In the genomic region with DNA sequence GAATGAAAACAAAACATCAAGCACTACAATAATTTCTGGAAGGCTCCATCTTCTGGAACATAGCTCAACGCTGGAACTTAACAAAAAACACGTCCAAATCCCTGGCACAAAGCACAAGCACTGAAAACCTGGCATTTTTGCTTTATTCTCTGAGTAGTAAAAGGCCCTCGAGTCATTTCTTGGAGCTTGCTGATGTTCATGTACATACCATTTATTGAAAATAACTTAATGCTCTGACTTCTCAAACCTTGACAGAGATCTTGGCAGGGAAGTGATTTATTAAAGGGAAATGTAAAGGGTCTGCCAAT, we compare ENCODE assay signal across 14 cellular contexts.
DNase-seq lines count a peak whose midpoint lies in the region; ATAC-seq, FAIRE-seq and TF ChIP-seq lines count a peak whose summit lies in the region.
"Had no signal": no experiment of that assay in that cellular context is flagged by ENCODE, and none has a peak within 500 bp of the region (broad histone marks: within the 10 kb centered on the region; RNA-seq: fewer than 3 reads in every experiment).

No MANE protein-coding gene starts in this region.

- no peaks in the 10 kb centered on the region for H3K9me3 ChIP-seq in K562 (replicated peaks; ENCODE audit: control insufficient read depth, insufficient read depth, low read depth, low read length)
- H3K9me3 ChIP-seq: psoas muscle had no signal

- no peaks in the 10 kb centered on the region for H3K36me3 ChIP-seq in K562 (ENCODE audit: control insufficient read depth, insufficient read depth, low read length)
- H3K36me3 ChIP-seq in rectal smooth muscle tissue (ENCODE audit: control insufficient read depth, insufficient read depth, low read length), result no peaks in the 10 kb centered on the region
- H3K36me3 ChIP-seq: WERI-Rb-1 had no signal

- DNase-seq in CD14-positive monocyte (ENCODE audit: low spot score) (no peak), HFFc6 (no peak), K562 (ENCODE audit: extremely low read depth in 1 of 4, low spot score in 3 of 4) (no peak), DMS153 treated with DMSO at 0.1 percent for 48 hours (lab: John Stamatoyannopoulos, UW; ENCODE audit: unreplicated experiment) (no peak), GDM1 (lab: John Stamatoyannopoulos, UW) (no peak), NCI-H1092 (lab: John Stamatoyannopoulos, UW) (no peak)
- DNase-seq: amygdala, midbrain, MM.1S, WERI-Rb-1 had no signal

- H3K9me3 Mint-ChIP-seq in CD14-positive monocyte, result peaks cover 0 to 4% (median 0%) of the 10 kb centered on the region in 7 donors
- H3K9me3 Mint-ChIP-seq in HFFc6, result no peaks in the 10 kb centered on the region

- POLR2A ChIA-PET in K562 (lab: Yijun Ruan, JAX), result no interaction called here

- BruUV-seq in K562 (replicated peaks; lab: Mats Ljungman, UMichigan), result no TSS peak

- H2AFZ ChIP-seq in K562 (ENCODE audit: low read depth, low read length), result peak overlapping the region; percentile 66; the same call in 1 of the 2 replicates

- H3K27ac ChIP-seq in K562 (ENCODE audit: extremely low read depth, low read depth, low read length) (no peak overlapping the region), rectal smooth muscle tissue (ENCODE audit: low read depth, low read length) (peak overlapping the region; percentile 13)
- H3K27ac ChIP-seq: psoas muscle, WERI-Rb-1 had no signal

- H3K4me1 Mint-ChIP-seq in CD14-positive monocyte, result peaks cover 64% of the 10 kb centered on the region
- H3K4me1 Mint-ChIP-seq in HFFc6 (ENCODE audit: low read depth), result peaks cover 81% of the 10 kb centered on the region

- no peak for TF ChIP-seq RAD21 in K562 (CRISPR knock-in tag; conservative IDR thresholded peaks at IDR 0.05 in 1 of 2, IDR thresholded peaks at IDR 0.05 in 1 of 2)

- H3K27me3 ChIP-seq in K562 (ENCODE audit: control insufficient read depth in 2 of 2, insufficient read depth in 2 of 2, low read length in 2 of 2), result no peaks in the 10 kb centered on the region
- no peaks in the 10 kb centered on the region for H3K27me3 ChIP-seq in rectal smooth muscle tissue (ENCODE audit: control insufficient read depth, insufficient read depth, low read length)

- intact Hi-C loops in CD14-positive monocyte (cut with micrococcal nuclease) (no loop called here), K562 (cut with micrococcal nuclease) (no loop called here)

- H3K4me3 Mint-ChIP-seq in CD14-positive monocyte, result peak overlapping the region in 1 of 2 donors; percentile 43
- no peak overlapping the region for H3K4me3 Mint-ChIP-seq in HFFc6

- H3K4me1 ChIP-seq in K562 (replicated peaks in 1 of 2; ENCODE audit: control insufficient read depth in 2 of 2, insufficient read depth in 2 of 2, low read length in 2 of 2), result peaks cover 0 to 8% of the 10 kb centered on the region in 2 experiments; a peak in 2 of 5 replicates
- H3K4me1 ChIP-seq in rectal smooth muscle tissue (ENCODE audit: control insufficient read depth, insufficient read depth, low read length), result no peaks in the 10 kb centered on the region
- H3K4me1 ChIP-seq: psoas muscle had no signal

- CTCF ChIA-PET in K562 (lab: Yijun Ruan, JAX; ENCODE audit: low intra/inter-chr PET ratio), result no interaction called here

- no peak for TF ChIP-seq CTCF in CD14-positive monocyte (IDR thresholded peaks at IDR 0.05)
- no peak for TF ChIP-seq CTCF in HFFc6 (IDR thresholded peaks at IDR 0.05)
- TF ChIP-seq CTCF in K562 (IDR thresholded peaks at IDR 0.05 in 2 of 3, conservative IDR thresholded peaks at IDR 0.05 in 1 of 3; ENCODE audit: insufficient read depth in 2 of 3, low read depth in 1 of 3, low read length in 3 of 3), result no peak

- in situ Hi-C loops in K562 (cut with MboI), result no loop called here

- peak overlapping the region; percentile 84 to 93 (median 92) for H3K27ac Mint-ChIP-seq in CD14-positive monocyte
- peak overlapping the region; percentile 80 for H3K27ac Mint-ChIP-seq in HFFc6

- no peak overlapping the region for H3K4me2 ChIP-seq in K562 (ENCODE audit: insufficient read depth, low read length)

- no peaks in the 10 kb centered on the region for H4K20me1 ChIP-seq in K562 (replicated peaks; ENCODE audit: control insufficient read depth, insufficient read depth, low read length)

- H3K4me3 ChIP-seq in K562 (no peak overlapping the region), rectal smooth muscle tissue (ENCODE audit: low read length) (no peak overlapping the region)
- H3K4me3 ChIP-seq: psoas muscle had no signal

- no peak for FAIRE-seq in K562 (lab: Jason Lieb, UNC)
- FAIRE-seq: H1 had no signal

- ATAC-seq in K562 (no peak), GM18907 (IDR thresholded peaks at IDR 0.05; ENCODE audit: unreplicated experiment) (no peak)

- H3K36me3 Mint-ChIP-seq in CD14-positive monocyte, result peaks cover 0 to 5% of the 10 kb centered on the region in 2 donors
- H3K36me3 Mint-ChIP-seq in HFFc6 (ENCODE audit: low read depth), result peaks cover 23% of the 10 kb centered on the region

- WGBS in K562 (ENCODE audit: insufficient coverage, low coverage, missing lambda C conversion rate), result 56% methylated on average over 3 of the region's 3 CpGs

- TF ChIP-seq POLR2A in K562 (conservative IDR thresholded peaks at IDR 0.05), result no peak

- no peak for TF ChIP-seq EP300 in K562 (IDR thresholded peaks at IDR 0.05; ENCODE audit: low read length)

- no peak overlapping the region for H3K9ac ChIP-seq in K562 (ENCODE audit: insufficient read depth in 1 of 2, low read depth in 2 of 2, low read length in 2 of 2)
- no peak overlapping the region for H3K9ac ChIP-seq in rectal smooth muscle tissue (ENCODE audit: low read length)

- H3K27me3 Mint-ChIP-seq in CD14-positive monocyte (ENCODE audit: low read depth in 3 of 3) (peaks cover 0 to 1% (median 0%) of the 10 kb centered on the region in 3 donors), HFFc6 (ENCODE audit: insufficient read depth) (no peaks in the 10 kb centered on the region)

- H3K9me1 ChIP-seq in K562 (ENCODE audit: control insufficient read depth, insufficient read depth, low read length), result no peaks in the 10 kb centered on the region

- H3K79me2 ChIP-seq in K562 (ENCODE audit: control insufficient read depth, insufficient read depth, low read length), result no peaks in the 10 kb centered on the region

TF ChIP-seq in K562, 482 proteins besides CTCF, POLR2A, EP300 and RAD21:
- TF ChIP-seq TCF7 (IDR thresholded peaks at IDR 0.05; ENCODE audit: borderline replicate concordance), result no peak
- no peak for TF ChIP-seq RBM34 (IDR thresholded peaks at IDR 0.05; ENCODE audit: borderline replicate concordance, insufficient read depth, low read length)
- TF ChIP-seq HSF4 (CRISPR knock-in tag; IDR thresholded peaks at IDR 0.05; ENCODE audit: borderline replicate concordance), result no peak
- TF ChIP-seq, protein P1, sequence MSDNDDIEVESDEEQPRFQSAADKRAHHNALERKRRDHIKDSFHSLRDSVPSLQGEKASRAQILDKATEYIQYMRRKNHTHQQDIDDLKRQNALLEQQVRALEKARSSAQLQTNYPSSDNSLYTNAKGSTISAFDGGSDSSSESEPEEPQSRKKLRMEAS (CRISPR knock-in tag; IDR thresholded peaks at IDR 0.05), result no peak
- TF ChIP-seq FOXA3 (CRISPR knock-in tag; conservative IDR thresholded peaks at IDR 0.05 in 1 of 2, IDR thresholded peaks at IDR 0.05 in 1 of 2), result no peak
- TF ChIP-seq CHD1 (IDR thresholded peaks at IDR 0.05; ENCODE audit: low read length), result no peak
